Comparison of ENCODE assay signal across 13 cellular contexts in genomic region chr5:172864747-172865146, GRCh38.
"Had no signal": no experiment of that assay in that cellular context is flagged by ENCODE, and none has a peak within 500 bp of the region (broad histone marks: within the 10 kb centered on the region; RNA-seq: fewer than 3 reads in every experiment).

No MANE protein-coding gene starts in this region.

- H3K27ac ChIP-seq: colonic mucosa had no signal

- DNase-seq: activated CD4-positive, alpha-beta T cell treated with anti-CD3 and anti-CD28 coated beads for 48 hours; activated CD8-positive, alpha-beta T cell treated with anti-CD3 and anti-CD28 coated beads, Interleukin-2, amount 10 ng/mL, durations not matched to agents 7 days and 5 days; activated naive CD4-positive, alpha-beta T cell treated with Interleukin-2 at 50 U/mL for 16 hours; activated naive CD8-positive, alpha-beta T cell treated with anti-CD3 and anti-CD28 coated beads, Interleukin-2, amount 50 U/mL, for 24 hours; colonic mucosa; effector CD4-positive, alpha-beta T cell; immature natural killer cell; natural killer cell; occipital lobe; stimulated activated CD4-positive, alpha-beta T cell treated with anti-CD3 and anti-CD28 coated beads, Interleukin-15, amount 100 ng/mL, for 24 hours; stimulated activated CD4-positive, alpha-beta T cell treated with anti-CD3 and anti-CD28 coated beads, Interleukin-4, amount 100 ng/mL, for 24 hours had no signal

- H3K36me3 ChIP-seq: colonic mucosa, thoracic aorta had no signal

- H3K4me3 ChIP-seq: colonic mucosa, thoracic aorta had no signal

- ATAC-seq: activated CD8-positive, alpha-beta T cell treated with anti-CD3 and anti-CD28 coated beads, Interleukin-2, amount 10 ng/mL, durations not matched to agents 7 days and 5 days; activated naive CD8-positive, alpha-beta T cell treated with anti-CD3 and anti-CD28 coated beads, Interleukin-2, amount 50 U/mL, for 24 hours; natural killer cell; WTC11 had no signal

- H3K9me3 ChIP-seq: colonic mucosa, thoracic aorta had no signal

- H3K27me3 ChIP-seq: colonic mucosa had no signal
